In the genomic region with DNA sequence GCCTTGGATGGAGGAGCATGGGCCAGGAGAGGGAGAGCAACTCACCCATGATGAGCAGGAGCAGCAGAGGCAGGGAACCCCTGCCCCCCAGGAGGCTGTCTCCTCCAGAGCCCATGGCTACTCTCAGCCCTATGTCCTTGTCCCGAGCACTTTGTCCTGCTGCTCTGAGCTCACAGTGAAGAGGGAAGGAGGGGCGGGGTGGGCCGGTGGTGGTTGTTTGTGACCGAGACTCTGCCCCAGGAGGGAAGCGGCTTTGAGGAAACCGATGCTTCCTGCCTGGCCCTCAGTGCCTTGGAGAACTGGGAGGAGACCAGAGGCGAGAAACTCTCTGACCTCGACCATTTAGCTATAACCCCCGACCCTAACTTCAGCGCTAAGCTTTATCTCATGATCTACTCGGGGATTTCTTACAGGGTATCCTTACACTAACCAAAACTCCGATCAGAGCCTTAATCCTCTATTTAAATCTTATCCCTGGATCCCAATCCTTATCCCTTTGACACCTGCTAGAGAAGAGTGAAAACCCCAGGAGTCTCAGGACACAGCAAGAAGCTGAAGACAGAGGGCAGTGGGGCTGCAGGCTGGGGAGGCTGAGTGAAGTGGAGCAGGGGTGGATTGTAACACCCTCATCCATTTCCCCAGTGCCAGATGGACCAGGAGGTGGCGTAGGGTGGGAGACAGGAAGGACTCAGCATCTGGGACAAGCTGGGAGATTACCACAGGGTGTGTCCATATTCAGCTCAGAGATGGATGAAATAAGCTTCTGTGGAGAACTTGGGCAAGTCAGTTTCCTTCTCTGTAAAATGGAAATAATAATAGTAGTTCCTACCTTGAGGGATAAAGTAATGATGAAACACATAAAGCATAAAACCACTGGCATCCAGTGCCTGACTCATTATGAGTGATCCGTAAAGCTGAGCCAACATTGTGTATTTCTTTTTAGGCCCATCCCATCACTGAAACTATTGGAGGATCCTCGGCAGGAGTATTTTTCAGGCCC, we compare ENCODE assay signal across 9 cellular contexts. TPM values are rescaled to one million over a fixed set of nuclear protein-coding genes. Genes with fewer than 3 reads are reported as not detected.
A peak's percentile ranks its signal among the peaks of the same experiment; 100 is the strongest.
DNase-seq lines count a peak whose midpoint lies in the region; ATAC-seq and TF ChIP-seq lines count a peak whose summit lies in the region.
"Had no signal": no experiment of that assay in that cellular context is flagged by ENCODE, and none has a peak within 500 bp of the region (broad histone marks: within the 10 kb centered on the region; RNA-seq: fewer than 3 reads in every experiment).

ROBO4 (minus strand) TSS at position 185 of the 1,000 bp plus-strand sequence; CDS start at position 115, 70 bp downstream.

- H3K9me3 ChIP-seq in SJCRH30 (replicated peaks) (no peaks in the 10 kb centered on the region), osteoblast (ENCODE audit: low read depth, low read length) (no peaks in the 10 kb centered on the region)

- peak within 1 kb of the TSS; percentile 77 for H2AFZ ChIP-seq in osteoblast (ENCODE audit: low read length)

- H3K27ac ChIP-seq in SJCRH30 (peak within 1 kb of the TSS; percentile 75), osteoblast (ENCODE audit: low read depth, low read length) (peak within 1 kb of the TSS; percentile 83)

- H3K36me3 ChIP-seq in SJCRH30, result no peaks in the 10 kb centered on the region
- no peaks in the 10 kb centered on the region for H3K36me3 ChIP-seq in osteoblast (ENCODE audit: insufficient read depth, low read length)

- no peaks in the 10 kb centered on the region for H3K79me2 ChIP-seq in osteoblast (ENCODE audit: insufficient read depth, low read length)

- peaks cover 28% of the 10 kb centered on the region for H3K4me1 ChIP-seq in SJCRH30
- peaks cover 49% of the 10 kb centered on the region for H3K4me1 ChIP-seq in osteoblast (ENCODE audit: insufficient read depth, low read length)

- TF ChIP-seq CTCF in fibroblast of mammary gland (conservative IDR thresholded peaks at IDR 0.05; ENCODE audit: control insufficient read depth, insufficient read depth, low read depth, low read length) (peak; percentile 29), osteoblast (IDR thresholded peaks at IDR 0.05; ENCODE audit: extremely low read depth, low read depth, low read length) (peak; percentile 18)

- no peak for ATAC-seq in GM19455 (IDR thresholded peaks at IDR 0.05; ENCODE audit: unreplicated experiment)
- no peak for ATAC-seq in HG03095 (IDR thresholded peaks at IDR 0.05; ENCODE audit: unreplicated experiment)
- ATAC-seq: activated T-cell treated with anti-CD3 and anti-CD28 coated beads, Interleukin-2, amount 50 U/mL, for 72 hours had no signal

- peak; percentile 71 for DNase-seq in AG20443 (ENCODE audit: low spot score)
- DNase-seq in SJCRH30, result peak in 1 of 2 experiments; percentile 20
- peak; percentile 96 for DNase-seq in fibroblast of mammary gland (ENCODE audit: low read depth)
- peak; percentile 79 for DNase-seq in osteoblast (ENCODE audit: insufficient read length, low spot score, missing footprints)
- DNase-seq in NCI-H1694 treated with DMSO at 0.1 percent for 48 hours (lab: John Stamatoyannopoulos, UW), result no peak
- no peak for DNase-seq in stimulated activated naive CD4-positive, alpha-beta T cell treated with Interleukin-2 at 50 U/mL for 16 hours (lab: John Stamatoyannopoulos, UW)
- DNase-seq: activated T-cell treated with anti-CD3 and anti-CD28 coated beads, Interleukin-2, amount 50 U/mL, for 72 hours had no signal

- no peak within 1 kb of the TSS for H3K4me3 ChIP-seq in SJCRH30
- no peak within 1 kb of the TSS for H3K4me3 ChIP-seq in fibroblast of mammary gland (ENCODE audit: control insufficient read depth, low read depth, low read length)
- H3K4me3 ChIP-seq in osteoblast (ENCODE audit: insufficient read depth, low read length), result peak within 1 kb of the TSS; percentile 16

- H3K4me2 ChIP-seq in osteoblast (ENCODE audit: insufficient read depth, low read length), result peak within 1 kb of the TSS; percentile 62

- H3K27me3 ChIP-seq in SJCRH30, result no peaks in the 10 kb centered on the region
- no peaks in the 10 kb centered on the region for H3K27me3 ChIP-seq in osteoblast (ENCODE audit: insufficient read depth, low read length)

- no peaks in the 10 kb centered on the region for H4K20me1 ChIP-seq in osteoblast (ENCODE audit: insufficient read depth, low read length)

RNA-seq across cellular contexts. Expression of gene ROBO4, which starts in this region (rescaled TPM):
- total RNA-seq in SJCRH30 (2014; rRNA removed; shearing (Covaris generic)), result 0.10 and 0.22 TPM in 2 replicates
- total RNA-seq in osteoblast, result 0.36 and 0.59 TPM in 2 replicates
- total RNA-seq: activated T-cell treated with anti-CD3 and anti-CD28 coated beads, Interleukin-2, amount 50 U/mL, for 72 hours had no signal

Comparison
In these comparisons a context has a peak if more than half of its experiments do, and no peak if none do; other contexts are left out.
1. Peak in DNase-seq, H3K4me3 ChIP-seq, H3K27ac ChIP-seq and H3K4me2 ChIP-seq in osteoblast; RNA of the gene not detected or under 1 TPM.
2. DNase-seq: peak in AG20443 (single experiment) and fibroblast of mammary gland (single experiment); none in NCI-H1694 treated with DMSO at 0.1 percent for 48 hours (single experiment) and stimulated activated naive CD4-positive, alpha-beta T cell treated with Interleukin-2 at 50 U/mL for 16 hours (single experiment).